ENCODE assay signal across 11 cellular contexts in genomic region chr11:86802146-86802545, GRCh38. TPM values are rescaled to one million over a fixed set of nuclear protein-coding genes. Genes with fewer than 3 reads are reported as not detected.
A peak's percentile ranks its signal among the peaks of the same experiment; 100 is the strongest.
DNase-seq lines count a peak whose midpoint lies in the region; ATAC-seq, FAIRE-seq and TF ChIP-seq lines count a peak whose summit lies in the region.
"Had no signal": no experiment of that assay in that cellular context is flagged by ENCODE, and none has a peak within 500 bp of the region (broad histone marks: within the 10 kb centered on the region; RNA-seq: fewer than 3 reads in every experiment).

No MANE protein-coding gene starts in this region.

- H3K36me3 ChIP-seq in GM23338 (ENCODE audit: insufficient read depth) (no peaks in the 10 kb centered on the region), kidney (ENCODE audit: control insufficient read depth in 1 of 2, insufficient read depth in 2 of 2, low read length in 2 of 2) (no peaks in the 10 kb centered on the region)

- no peak overlapping the region for H2AFZ ChIP-seq in GM23338

- H3K9me2 ChIP-seq in GM23338 (ENCODE audit: insufficient read depth), result no peaks in the 10 kb centered on the region

- peak overlapping the region; percentile 79; the same call in 1 of the 2 replicates for H3K4me3 ChIP-seq in GM23338
- H3K4me3 ChIP-seq in kidney (ENCODE audit: low read length in 2 of 2), result peak overlapping the region; percentile 73 to 76
- peak overlapping the region; percentile 55 to 70 (median 62) for H3K4me3 ChIP-seq in skin epidermis

- H3K9me3 ChIP-seq in kidney (ENCODE audit: control insufficient read depth in 1 of 2, low read length in 2 of 2), result no peaks in the 10 kb centered on the region

- no peaks in the 10 kb centered on the region for H3K9me3 Mint-ChIP-seq in GM23338
- H3K9me3 Mint-ChIP-seq in MCF 10A (ENCODE audit: unreplicated experiment), result no peaks in the 10 kb centered on the region
- H3K9me3 Mint-ChIP-seq: activated naive CD4-positive, alpha-beta T cell treated with anti-CD3 and anti-CD28 coated beads, Interleukin-2, amount 50 U/mL, for 72 hours had no signal

- H3K4me2 ChIP-seq in GM23338, result peak overlapping the region; percentile 96

- TF ChIP-seq CTCF in GM23338 (conservative IDR thresholded peaks at IDR 0.05; ENCODE audit: low read depth in 2 of 2) (no peak), MCF 10A (IDR thresholded peaks at IDR 0.05; ENCODE audit: unreplicated experiment) (no peak), kidney (IDR thresholded peaks at IDR 0.05; ENCODE audit: borderline replicate concordance, extremely low read depth, insufficient read depth) (no peak)

- ATAC-seq in GM23338 (no peak), GM21825 (IDR thresholded peaks at IDR 0.05; ENCODE audit: unreplicated experiment) (no peak), GM18861 (IDR thresholded peaks at IDR 0.05; ENCODE audit: unreplicated experiment) (no peak)

- H3K36me3 Mint-ChIP-seq in GM23338 (ENCODE audit: low read depth), result no peaks in the 10 kb centered on the region
- H3K36me3 Mint-ChIP-seq in MCF 10A (ENCODE audit: insufficient read depth, unreplicated experiment), result no peaks in the 10 kb centered on the region

- peaks cover 17% of the 10 kb centered on the region for H3K27me3 Mint-ChIP-seq in GM23338 (ENCODE audit: insufficient read depth, low read depth, poor library complexity)
- no peaks in the 10 kb centered on the region for H3K27me3 Mint-ChIP-seq in MCF 10A (ENCODE audit: insufficient read depth, unreplicated experiment)

- no TSS peak for BruUV-seq in MCF 10A (replicated peaks; lab: Mats Ljungman, UMichigan)

- POLR2A ChIA-PET in MCF 10A (lab: Yijun Ruan, JAX), result interaction anchor here (1.0 kb wide), 1 partner anchor 171 kb away, joined by 3 read pairs; no protein-coding TSS in a partner anchor

- peaks cover 27% of the 10 kb centered on the region for H3K4me1 ChIP-seq in GM23338 (ENCODE audit: insufficient read depth)
- peaks cover 2 to 8% of the 10 kb centered on the region in 2 donors for H3K4me1 ChIP-seq in kidney (ENCODE audit: control insufficient read depth in 1 of 2, insufficient read depth in 1 of 2, low read depth in 1 of 2, low read length in 2 of 2)

- H4K20me1 ChIP-seq in GM23338 (replicated peaks; ENCODE audit: insufficient read depth), result no peaks in the 10 kb centered on the region

- H3K4me1 Mint-ChIP-seq in GM23338, result peaks cover 22% of the 10 kb centered on the region
- H3K4me1 Mint-ChIP-seq in MCF 10A (ENCODE audit: insufficient read depth, unreplicated experiment), result peaks cover 11% of the 10 kb centered on the region

- no peak for FAIRE-seq in kidney (lab: Jason Lieb, UNC)

- H3F3A ChIP-seq in GM23338 (replicated peaks; ENCODE audit: low read depth), result no peaks in the 10 kb centered on the region

- H3K27ac Mint-ChIP-seq in GM23338 (no peak overlapping the region), MCF 10A (ENCODE audit: low read depth, unreplicated experiment) (no peak overlapping the region)
- H3K27ac Mint-ChIP-seq: activated naive CD4-positive, alpha-beta T cell treated with anti-CD3 and anti-CD28 coated beads, Interleukin-2, amount 50 U/mL, for 72 hours had no signal

- intact Hi-C loops in MCF 10A (cut with micrococcal nuclease) (loop anchor here (1.0 to 5.0 kb wide), 5 partner anchors 59 to 345 kb away; partner anchors contain the start of gene ME3), kidney (cut with DNase I) (no loop called here)

- H3K27ac ChIP-seq in GM23338 (ENCODE audit: low read depth) (no peak overlapping the region), kidney (ENCODE audit: low read depth in 2 of 2, low read length in 2 of 2) (no peak overlapping the region), skin epidermis (peak overlapping the region in 8 of 21 experiments; percentile 6 to 92 (median 45))
- H3K27ac ChIP-seq: HL-60 had no signal

- DNase-seq in GM23338 (ENCODE audit: low spot score), result no peak
- no peak for DNase-seq in MCF 10A (ENCODE audit: unreplicated experiment)
- DNase-seq in kidney, result no peak
- DNase-seq in NCI-H510A treated with DMSO at 0.1 percent for 48 hours (lab: John Stamatoyannopoulos, UW), result no peak
- no peak for DNase-seq in SIG-M5 treated with dmso at 0.1 percent for 504 hours (lab: John Stamatoyannopoulos, UW; ENCODE audit: unreplicated experiment)
- DNase-seq: activated CD4-positive, alpha-beta T cell treated with anti-CD3 and anti-CD28 coated beads for 1 hour had no signal

- H3K9ac ChIP-seq in kidney (ENCODE audit: low read length in 2 of 2), result peak overlapping the region; percentile 44 to 70

- no peak overlapping the region for H3K4me3 Mint-ChIP-seq in GM23338
- peak overlapping the region; percentile 4 for H3K4me3 Mint-ChIP-seq in MCF 10A (ENCODE audit: unreplicated experiment)

- CTCF ChIA-PET in MCF 10A (lab: Yijun Ruan, JAX), result interaction anchor here (0.6 to 3.4 kb wide), 13 partner anchors 9 to 349 kb away, joined by 3 to 22 read pairs (median 3); no protein-coding TSS in a partner anchor

- no peaks in the 10 kb centered on the region for H3K79me2 ChIP-seq in GM23338 (replicated peaks; ENCODE audit: insufficient read depth)

- peaks cover 45% of the 10 kb centered on the region for H3K27me3 ChIP-seq in GM23338 (ENCODE audit: insufficient read depth)

TF ChIP-seq in GM23338, 12 proteins besides CTCF, POLR2A, EP300 and RAD21 (continues in another document):
- TF ChIP-seq ZNF114 (CRISPR knock-in tag; IDR thresholded peaks at IDR 0.05) (no peak), CREB1 (CRISPR knock-in tag; IDR thresholded peaks at IDR 0.05; ENCODE audit: low read depth) (no peak), NANOG (IDR thresholded peaks at IDR 0.05; ENCODE audit: borderline replicate concordance) (no peak), ZNF462 (CRISPR knock-in tag; IDR thresholded peaks at IDR 0.05) (no peak)

RNA-seq across cellular contexts. Expression of gene PRSS23, which starts 1.8 kb away (rescaled TPM):
- 4.7 and 9.6 TPM in 2 replicates for total RNA-seq in GM23338 (2014; rRNA removed; shearing (Covaris generic))
- polyA plus RNA-seq in GM23338 (2016; fragmentation: Nextera tagmentation; extraction: Ambion mirVana) (2.1 and 3.9 TPM in 2 replicates), kidney (ENCODE audit: insufficient read depth, low read depth, low replicate concordance) (53.4 TPM)
- total RNA-seq in MCF 10A (2022) (9.8 and 13.8 TPM in 2 replicates), kidney (54.6 TPM)
